9 cellular contexts compared by ENCODE assay signal in genomic region chr3:187011915-187012314, GRCh38.
A peak's percentile ranks its signal among the peaks of the same experiment; 100 is the strongest.
DNase-seq lines count a peak whose midpoint lies in the region; ATAC-seq lines count a peak whose summit lies in the region.
"Had no signal": no experiment of that assay in that cellular context is flagged by ENCODE, and none has a peak within 500 bp of the region (broad histone marks: within the 10 kb centered on the region; RNA-seq: fewer than 3 reads in every experiment).

No MANE protein-coding gene starts in this region.

- ATAC-seq in stimulated activated naive CD8-positive, alpha-beta T cell treated with anti-CD3 and anti-CD28 coated beads, Interleukin-15, Interleukin-2, amounts not matched to agents 100 U/mL and 50 U/mL, for 24 hours: no peak
- peak; percentile 37 for ATAC-seq in HG03469 (IDR thresholded peaks at IDR 0.05; ENCODE audit: unreplicated experiment)

- peaks cover 8% of the 10 kb centered on the region for H3K9me3 Mint-ChIP-seq in stimulated activated naive CD8-positive, alpha-beta T cell treated with anti-CD3 and anti-CD28 coated beads, Interleukin-15, Interleukin-2, amounts not matched to agents 100 ng/mL and 50 ng/mL, for 24 hours
- peaks cover 13% of the 10 kb centered on the region for H3K9me3 Mint-ChIP-seq in dendritic cell treated with granulocyte-macrophage colony-stimulating factor and Interleukin-4, amounts not matched to agents 40 ng/mL and 50 ng/mL, for 4 days

- H3K27ac Mint-ChIP-seq in stimulated activated naive CD8-positive, alpha-beta T cell treated with anti-CD3 and anti-CD28 coated beads, Interleukin-15, Interleukin-2, amounts not matched to agents 100 ng/mL and 50 ng/mL, for 24 hours: peak overlapping the region; percentile 94
- H3K27ac Mint-ChIP-seq in dendritic cell treated with granulocyte-macrophage colony-stimulating factor and Interleukin-4, amounts not matched to agents 40 ng/mL and 50 ng/mL, for 4 days: peak overlapping the region; percentile 82

- H3K27me3 Mint-ChIP-seq in stimulated activated naive CD8-positive, alpha-beta T cell treated with anti-CD3 and anti-CD28 coated beads, Interleukin-15, Interleukin-2, amounts not matched to agents 100 ng/mL and 50 ng/mL, for 24 hours: no peaks in the 10 kb centered on the region
- H3K27me3 Mint-ChIP-seq in dendritic cell treated with granulocyte-macrophage colony-stimulating factor and Interleukin-4, amounts not matched to agents 40 ng/mL and 50 ng/mL, for 4 days: no peaks in the 10 kb centered on the region

- peaks cover 77% of the 10 kb centered on the region for H3K4me1 Mint-ChIP-seq in stimulated activated naive CD8-positive, alpha-beta T cell treated with anti-CD3 and anti-CD28 coated beads, Interleukin-15, Interleukin-2, amounts not matched to agents 100 ng/mL and 50 ng/mL, for 24 hours (ENCODE audit: low read depth)
- H3K4me1 Mint-ChIP-seq in dendritic cell treated with granulocyte-macrophage colony-stimulating factor and Interleukin-4, amounts not matched to agents 40 ng/mL and 50 ng/mL, for 4 days (ENCODE audit: low read depth): peaks cover 71% of the 10 kb centered on the region

- DNase-seq in stimulated activated naive CD8-positive, alpha-beta T cell treated with anti-CD3 and anti-CD28 coated beads, Interleukin-15, Interleukin-2, amounts not matched to agents 100 U/mL and 50 U/mL, for 24 hours: no peak
- no peak for DNase-seq in SW480 (ENCODE audit: low spot score)
- no peak for DNase-seq in retina
- no peak for DNase-seq in central memory CD4-positive, alpha-beta T cell
- DNase-seq in DMS 273 treated with DMSO at 0.1 percent for 48 hours (lab: John Stamatoyannopoulos, UW): no peak
- DNase-seq: NCI-H1930 had no signal

- H3K4me3 Mint-ChIP-seq in stimulated activated naive CD8-positive, alpha-beta T cell treated with anti-CD3 and anti-CD28 coated beads, Interleukin-15, Interleukin-2, amounts not matched to agents 100 ng/mL and 50 ng/mL, for 24 hours: peak overlapping the region; percentile 70
- peak overlapping the region; percentile 62 for H3K4me3 Mint-ChIP-seq in dendritic cell treated with granulocyte-macrophage colony-stimulating factor and Interleukin-4, amounts not matched to agents 40 ng/mL and 50 ng/mL, for 4 days

- intact Hi-C loops in dendritic cell treated with granulocyte-macrophage colony-stimulating factor and Interleukin-4, amounts not matched to agents 40 ng/mL and 50 ng/mL, for 4 days (cut with micrococcal nuclease): loop anchor here (10.0 kb wide), 1 partner anchor 57 kb away; no protein-coding TSS in a partner anchor

- H3K36me3 Mint-ChIP-seq in stimulated activated naive CD8-positive, alpha-beta T cell treated with anti-CD3 and anti-CD28 coated beads, Interleukin-15, Interleukin-2, amounts not matched to agents 100 ng/mL and 50 ng/mL, for 24 hours (ENCODE audit: low read depth): peaks cover 47% of the 10 kb centered on the region
- peaks cover 88% of the 10 kb centered on the region for H3K36me3 Mint-ChIP-seq in dendritic cell treated with granulocyte-macrophage colony-stimulating factor and Interleukin-4, amounts not matched to agents 40 ng/mL and 50 ng/mL, for 4 days (ENCODE audit: low read depth)
